In the genomic region with DNA sequence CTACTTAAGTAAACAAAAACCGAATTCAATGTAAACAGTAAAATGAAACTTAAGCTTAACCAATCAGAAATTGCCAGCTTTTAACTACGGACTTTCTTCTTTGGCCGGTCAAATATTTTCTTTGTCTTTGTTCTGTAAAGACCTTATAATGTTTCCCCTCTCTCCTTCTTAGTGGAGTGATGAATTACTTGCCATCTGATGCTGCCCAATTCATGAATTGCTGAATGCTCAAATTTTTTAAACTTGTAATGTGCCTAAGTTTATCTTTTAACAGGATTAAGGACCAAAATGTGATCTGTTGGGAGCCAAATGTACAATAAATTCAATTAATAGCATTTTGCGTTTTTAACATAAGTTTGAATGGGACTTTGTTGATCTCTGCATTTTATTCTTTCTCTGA, we compare ENCODE assay signal across 1 cellular context.
TF ChIP-seq lines count a peak whose summit lies in the region.

No MANE protein-coding gene starts in this region.

TF ChIP-seq in HepG2, 621 proteins besides CTCF, POLR2A, EP300 and RAD21:
- no peak for TF ChIP-seq SATB2 (CRISPR knock-in tag; IDR thresholded peaks at IDR 0.05)
- peak; percentile 42; the same call in 1 of the 2 replicates for TF ChIP-seq FOXA1 (IDR thresholded peaks at IDR 0.05)
- no peak for TF ChIP-seq FOXA1 (CRISPR knock-in tag; IDR thresholded peaks at IDR 0.05)
TF ChIP-seq in HepG2: peak in this region for 1.
